ENCODE assay signal across 8 cellular contexts in the genomic region with DNA sequence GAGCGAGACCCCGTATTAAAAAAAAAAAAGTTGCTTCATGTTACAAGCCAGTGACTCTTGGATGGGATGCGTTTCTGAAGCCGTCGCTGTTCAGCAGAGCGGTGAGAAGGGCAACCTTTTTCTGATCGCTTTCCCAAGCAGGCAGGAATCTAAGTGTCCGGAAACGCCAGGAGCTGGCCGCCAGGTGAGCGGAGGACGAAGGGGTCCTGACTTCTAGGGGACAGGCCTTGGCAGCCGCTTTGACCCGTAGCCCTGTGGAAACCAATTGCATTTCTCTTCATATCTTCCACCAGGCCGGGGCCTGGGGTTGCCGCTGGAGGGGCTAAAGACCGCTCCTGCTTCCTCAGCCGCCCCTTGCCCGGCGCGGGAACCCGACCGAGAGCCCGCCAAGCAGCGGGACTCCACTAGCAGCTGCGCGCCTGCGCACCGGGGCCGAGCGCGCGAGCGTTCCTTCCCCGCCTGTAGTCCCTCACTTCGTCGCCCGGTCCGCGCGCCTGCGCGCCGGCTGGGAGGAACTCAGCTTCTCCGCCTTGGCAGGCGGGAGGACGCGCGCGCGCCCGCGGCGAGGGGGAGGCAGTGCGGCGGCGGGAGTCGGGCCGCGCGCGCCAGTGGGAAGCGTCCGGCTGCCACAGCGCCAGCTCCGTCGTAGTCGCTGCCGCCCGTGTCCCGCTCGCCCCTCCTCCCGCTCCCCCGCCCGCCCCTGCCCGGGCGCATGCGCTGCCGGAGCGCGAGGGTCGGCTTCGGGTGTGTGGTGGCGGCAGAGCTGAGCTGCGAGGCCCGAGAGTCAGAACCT. TPM values are rescaled to one million over a fixed set of nuclear protein-coding genes. Genes with fewer than 3 reads are reported as not detected.
DNase-seq lines count a peak whose midpoint lies in the region; TF ChIP-seq lines count a peak whose summit lies in the region.

A gene with protein sequence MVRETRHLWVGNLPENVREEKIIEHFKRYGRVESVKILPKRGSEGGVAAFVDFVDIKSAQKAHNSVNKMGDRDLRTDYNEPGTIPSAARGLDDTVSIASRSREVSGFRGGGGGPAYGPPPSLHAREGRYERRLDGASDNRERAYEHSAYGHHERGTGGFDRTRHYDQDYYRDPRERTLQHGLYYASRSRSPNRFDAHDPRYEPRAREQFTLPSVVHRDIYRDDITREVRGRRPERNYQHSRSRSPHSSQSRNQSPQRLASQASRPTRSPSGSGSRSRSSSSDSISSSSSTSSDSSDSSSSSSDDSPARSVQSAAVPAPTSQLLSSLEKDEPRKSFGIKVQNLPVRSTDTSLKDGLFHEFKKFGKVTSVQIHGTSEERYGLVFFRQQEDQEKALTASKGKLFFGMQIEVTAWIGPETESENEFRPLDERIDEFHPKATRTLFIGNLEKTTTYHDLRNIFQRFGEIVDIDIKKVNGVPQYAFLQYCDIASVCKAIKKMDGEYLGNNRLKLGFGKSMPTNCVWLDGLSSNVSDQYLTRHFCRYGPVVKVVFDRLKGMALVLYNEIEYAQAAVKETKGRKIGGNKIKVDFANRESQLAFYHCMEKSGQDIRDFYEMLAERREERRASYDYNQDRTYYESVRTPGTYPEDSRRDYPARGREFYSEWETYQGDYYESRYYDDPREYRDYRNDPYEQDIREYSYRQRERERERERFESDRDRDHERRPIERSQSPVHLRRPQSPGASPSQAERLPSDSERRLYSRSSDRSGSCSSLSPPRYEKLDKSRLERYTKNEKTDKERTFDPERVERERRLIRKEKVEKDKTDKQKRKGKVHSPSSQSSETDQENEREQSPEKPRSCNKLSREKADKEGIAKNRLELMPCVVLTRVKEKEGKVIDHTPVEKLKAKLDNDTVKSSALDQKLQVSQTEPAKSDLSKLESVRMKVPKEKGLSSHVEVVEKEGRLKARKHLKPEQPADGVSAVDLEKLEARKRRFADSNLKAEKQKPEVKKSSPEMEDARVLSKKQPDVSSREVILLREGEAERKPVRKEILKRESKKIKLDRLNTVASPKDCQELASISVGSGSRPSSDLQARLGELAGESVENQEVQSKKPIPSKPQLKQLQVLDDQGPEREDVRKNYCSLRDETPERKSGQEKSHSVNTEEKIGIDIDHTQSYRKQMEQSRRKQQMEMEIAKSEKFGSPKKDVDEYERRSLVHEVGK (N-terminal part only) (plus strand): TSS at position 608 of the 793 bp plus-strand sequence. CDS start 361 bp downstream, outside the sequence.

- TF ChIP-seq CTCF in MM.1S (IDR thresholded peaks at IDR 0.05; ENCODE audit: low read length) (no peak), fibroblast of the aortic adventitia (IDR thresholded peaks at IDR 0.05; ENCODE audit: insufficient read depth, low read length) (no peak), nephron progenitor cell (IDR thresholded peaks at IDR 0.05) (no peak)

- peak; percentile 95 for DNase-seq in ELR (ENCODE audit: low read depth)
- peak; percentile 93 to 98 for DNase-seq in HAP-1 (ENCODE audit: low spot score in 2 of 2)
- DNase-seq in MM.1S: peak; percentile 99
- DNase-seq in SHP77 treated with DMSO at 0.1 percent for 48 hours (lab: John Stamatoyannopoulos, UW): peak; percentile 93
- DNase-seq in activated effector memory CD4-positive, alpha-beta T cell treated with anti-CD3 and anti-CD28 coated beads, Interleukin-2, amount 50 U/mL, for 16 hours: peak; percentile 100
- DNase-seq in fibroblast of the aortic adventitia (ENCODE audit: low read depth): peak; percentile 94
- peak; percentile 98 for DNase-seq in nephron progenitor cell

- H3K79me2 ChIP-seq in MM.1S (ENCODE audit: low read length): peaks cover 51% of the 10 kb centered on the region

- in situ Hi-C loops in HAP-1 (cut with MboI; ENCODE audit: low sequenced_read_pairs): no loop called here

- H3K27me3 Mint-ChIP-seq in nephron progenitor cell (ENCODE audit: low read depth, poor library complexity): no peaks in the 10 kb centered on the region
- no peaks in the 10 kb centered on the region for H3K27me3 Mint-ChIP-seq in stimulated activated naive CD8-positive, alpha-beta T cell treated with anti-CD3 and anti-CD28 coated beads, Interleukin-15, Interleukin-2, amounts not matched to agents 100 ng/mL and 50 ng/mL, for 24 hours

- H3K4me1 ChIP-seq in HAP-1: peaks cover 48% of the 10 kb centered on the region
- H3K4me1 ChIP-seq in MM.1S (ENCODE audit: low read length): peaks cover 13% of the 10 kb centered on the region

- no peaks in the 10 kb centered on the region for H3K36me3 Mint-ChIP-seq in nephron progenitor cell (ENCODE audit: low read depth)
- peaks cover 8% of the 10 kb centered on the region for H3K36me3 Mint-ChIP-seq in stimulated activated naive CD8-positive, alpha-beta T cell treated with anti-CD3 and anti-CD28 coated beads, Interleukin-15, Interleukin-2, amounts not matched to agents 100 ng/mL and 50 ng/mL, for 24 hours (ENCODE audit: low read depth)

- H3K4me3 Mint-ChIP-seq in nephron progenitor cell: peak within 1 kb of the TSS; percentile 92
- H3K4me3 Mint-ChIP-seq in stimulated activated naive CD8-positive, alpha-beta T cell treated with anti-CD3 and anti-CD28 coated beads, Interleukin-15, Interleukin-2, amounts not matched to agents 100 ng/mL and 50 ng/mL, for 24 hours: peak within 1 kb of the TSS; percentile 99

- peak within 1 kb of the TSS; percentile 100 for H2AFZ ChIP-seq in MM.1S (ENCODE audit: low read length)

- no peaks in the 10 kb centered on the region for H3K9me2 ChIP-seq in MM.1S (replicated peaks; ENCODE audit: insufficient read depth, low read length)

- H3K4me3 ChIP-seq in HAP-1 (peak within 1 kb of the TSS; percentile 70), MM.1S (ENCODE audit: low read length) (peak within 1 kb of the TSS; percentile 85), fibroblast of the aortic adventitia (ENCODE audit: low read depth, low read length) (peak within 1 kb of the TSS; percentile 98)

- H3K4me1 Mint-ChIP-seq in nephron progenitor cell: peaks cover 40% of the 10 kb centered on the region
- H3K4me1 Mint-ChIP-seq in stimulated activated naive CD8-positive, alpha-beta T cell treated with anti-CD3 and anti-CD28 coated beads, Interleukin-15, Interleukin-2, amounts not matched to agents 100 ng/mL and 50 ng/mL, for 24 hours (ENCODE audit: low read depth): peaks cover 54% of the 10 kb centered on the region

- H3K9me3 Mint-ChIP-seq in nephron progenitor cell: no peaks in the 10 kb centered on the region
- no peaks in the 10 kb centered on the region for H3K9me3 Mint-ChIP-seq in stimulated activated naive CD8-positive, alpha-beta T cell treated with anti-CD3 and anti-CD28 coated beads, Interleukin-15, Interleukin-2, amounts not matched to agents 100 ng/mL and 50 ng/mL, for 24 hours

- no peaks in the 10 kb centered on the region for H3K27me3 ChIP-seq in HAP-1 (ENCODE audit: low read depth)
- no peaks in the 10 kb centered on the region for H3K27me3 ChIP-seq in MM.1S (replicated peaks; ENCODE audit: insufficient read depth, low read length)

- H3K9ac ChIP-seq in MM.1S (ENCODE audit: low read length): peak within 1 kb of the TSS; percentile 77

- H3K27ac Mint-ChIP-seq in nephron progenitor cell: peak within 1 kb of the TSS; percentile 100
- H3K27ac Mint-ChIP-seq in stimulated activated naive CD8-positive, alpha-beta T cell treated with anti-CD3 and anti-CD28 coated beads, Interleukin-15, Interleukin-2, amounts not matched to agents 100 ng/mL and 50 ng/mL, for 24 hours: peak within 1 kb of the TSS; percentile 94

- H3K4me2 ChIP-seq in MM.1S (ENCODE audit: low read depth, low read length): peak within 1 kb of the TSS; percentile 94

- peak within 1 kb of the TSS; percentile 70 for H3K27ac ChIP-seq in MM.1S (ENCODE audit: low read length)

- no peaks in the 10 kb centered on the region for H3K36me3 ChIP-seq in HAP-1 (replicated peaks)
- H3K36me3 ChIP-seq in MM.1S (replicated peaks; ENCODE audit: insufficient read depth, low read length): no peaks in the 10 kb centered on the region

- no peaks in the 10 kb centered on the region; the same call in 1 of the 2 replicates for H4K20me1 ChIP-seq in MM.1S (ENCODE audit: insufficient read depth, low read length)

- H3F3A ChIP-seq in MM.1S (ENCODE audit: insufficient read depth, low read length): peaks cover 56% of the 10 kb centered on the region

- H3K9me3 ChIP-seq in HAP-1: no peaks in the 10 kb centered on the region
- H3K9me3 ChIP-seq in MM.1S (replicated peaks; ENCODE audit: insufficient read depth, low read length): no peaks in the 10 kb centered on the region

RNA-seq across cellular contexts. Expression of the gene that starts here (rescaled TPM):
- total RNA-seq in fibroblast of the aortic adventitia (ENCODE audit: low replicate concordance): 20.5 and 24.3 TPM in 2 replicates

Comparison
In these comparisons a context has a peak if more than half of its experiments do, and no peak if none do; other contexts are left out.
1. Peak in every context shown above with its lines: DNase-seq, H3K4me3 ChIP-seq and H3K27ac ChIP-seq.